Comparison of ENCODE assay signal across 27 cellular contexts in genomic region chr10:104234934-104235333, GRCh38. TPM values are rescaled to one million over a fixed set of nuclear protein-coding genes. Genes with fewer than 3 reads are reported as not detected.
"Had no signal": no experiment of that assay in that cellular context is flagged by ENCODE, and none has a peak within 500 bp of the region (broad histone marks: within the 10 kb centered on the region; RNA-seq: fewer than 3 reads in every experiment).

No MANE protein-coding gene starts in this region.

- H3K27me3 ChIP-seq: adrenal gland, body of pancreas had no signal

- H3K4me3 ChIP-seq: adrenal gland, body of pancreas had no signal

- ATAC-seq: activated CD4-positive, alpha-beta T cell treated with anti-CD3 and anti-CD28 coated beads for 36 hours; activated CD8-positive, alpha-beta memory T cell treated with anti-CD3 and anti-CD28 coated beads, Interleukin-2, amount 10 ng/mL, durations not matched to agents 7 days and 5 days; activated CD8-positive, alpha-beta T cell treated with anti-CD3 and anti-CD28 coated beads, Interleukin-2, amount 10 ng/mL, durations not matched to agents 7 days and 5 days; activated naive CD8-positive, alpha-beta T cell treated with anti-CD3 and anti-CD28 coated beads, Interleukin-2, amount 50 U/mL, for 24 hours; body of pancreas; esophagus mucosa had no signal

- H3K9me3 ChIP-seq: adrenal gland, body of pancreas had no signal

- FAIRE-seq: colon had no signal

- H3K4me1 ChIP-seq: adrenal gland had no signal

- DNase-seq: activated CD4-positive, alpha-beta memory T cell treated with anti-CD3 and anti-CD28 coated beads for 36 hours; activated CD4-positive, alpha-beta T cell treated with anti-CD3 and anti-CD28 coated beads for 36 hours; activated CD4-positive, alpha-beta T cell treated with anti-CD3 and anti-CD28 coated beads, Interleukin-2, amount 10 ng/mL, durations not matched to agents 24 days and 14 days; activated CD4-positive, CD25-positive, alpha-beta regulatory T cell; activated CD4-positive, CD25-positive, alpha-beta regulatory T cell treated with anti-CD3 and anti-CD28 coated beads, Interleukin-2, amount 50 U/mL, for 72 hours; activated CD8-positive, alpha-beta memory T cell treated with anti-CD3 and anti-CD28 coated beads, Interleukin-2, amount 10 ng/mL, durations not matched to agents 7 days and 5 days; activated CD8-positive, alpha-beta memory T cell treated with anti-CD3 and anti-CD28 coated beads, Interleukin-2, amount 50 U/mL, for 4 hours; activated CD8-positive, alpha-beta T cell treated with anti-CD3 and anti-CD28 coated beads, Interleukin-2, amount 10 ng/mL, durations not matched to agents 7 days and 5 days; activated effector memory CD4-positive, alpha-beta T cell treated with anti-CD3 and anti-CD28 coated beads, Interleukin-2, amount 50 U/mL, for 16 hours; activated naive CD4-positive, alpha-beta T cell treated with anti-CD3 and anti-CD28 coated beads for 36 hours; activated naive CD8-positive, alpha-beta T cell treated with anti-CD3 and anti-CD28 coated beads for 36 hours; activated naive CD8-positive, alpha-beta T cell treated with anti-CD3 and anti-CD28 coated beads, Interleukin-2, amount 50 U/mL, for 24 hours; activated T-cell treated with anti-CD3 and anti-CD28 coated beads, Interleukin-2, amount 50 U/mL, for 1 hour; activated T-cell treated with anti-CD3 and anti-CD28 coated beads, Interleukin-2, amount 50 U/mL, for 48 hours; adrenal gland; amygdala; aorta; body of pancreas; caudate nucleus; effector CD8-positive, alpha-beta T cell; foreskin fibroblast; head of caudate nucleus; T-helper 2 cell had no signal

- H3K27ac ChIP-seq: adrenal gland, body of pancreas had no signal

- H3K36me3 ChIP-seq: adrenal gland had no signal

RNA-seq across cellular contexts. Expression of gene CFAP43, which starts 2.8 kb away (rescaled TPM):
- total RNA-seq: activated CD4-positive, alpha-beta T cell treated with anti-CD3 and anti-CD28 coated beads, Interleukin-2, amount 10 ng/mL, durations not matched to agents 24 days and 14 days; activated CD8-positive, alpha-beta memory T cell treated with anti-CD3 and anti-CD28 coated beads for 36 hours; activated CD8-positive, alpha-beta memory T cell treated with anti-CD3 and anti-CD28 coated beads, Interleukin-2, amount 10 ng/mL, durations not matched to agents 7 days and 5 days; activated naive CD4-positive, alpha-beta T cell treated with anti-CD3 and anti-CD28 coated beads for 36 hours; activated naive CD8-positive, alpha-beta T cell treated with anti-CD3 and anti-CD28 coated beads for 36 hours; activated T-helper 1 cell treated with anti-CD3 and anti-CD28 coated beads, Interleukin-12 subunit alpha, Interleukin-12 subunit beta, Interleukin-2, Interleukin-4 antibody, amounts not matched to agents 30 ng/mL and 10 ng/mL and 1 ng/mL, durations not matched to agents 14 hours and 24 hours and 36 hours; esophagus mucosa had no signal
